In the genomic region with DNA sequence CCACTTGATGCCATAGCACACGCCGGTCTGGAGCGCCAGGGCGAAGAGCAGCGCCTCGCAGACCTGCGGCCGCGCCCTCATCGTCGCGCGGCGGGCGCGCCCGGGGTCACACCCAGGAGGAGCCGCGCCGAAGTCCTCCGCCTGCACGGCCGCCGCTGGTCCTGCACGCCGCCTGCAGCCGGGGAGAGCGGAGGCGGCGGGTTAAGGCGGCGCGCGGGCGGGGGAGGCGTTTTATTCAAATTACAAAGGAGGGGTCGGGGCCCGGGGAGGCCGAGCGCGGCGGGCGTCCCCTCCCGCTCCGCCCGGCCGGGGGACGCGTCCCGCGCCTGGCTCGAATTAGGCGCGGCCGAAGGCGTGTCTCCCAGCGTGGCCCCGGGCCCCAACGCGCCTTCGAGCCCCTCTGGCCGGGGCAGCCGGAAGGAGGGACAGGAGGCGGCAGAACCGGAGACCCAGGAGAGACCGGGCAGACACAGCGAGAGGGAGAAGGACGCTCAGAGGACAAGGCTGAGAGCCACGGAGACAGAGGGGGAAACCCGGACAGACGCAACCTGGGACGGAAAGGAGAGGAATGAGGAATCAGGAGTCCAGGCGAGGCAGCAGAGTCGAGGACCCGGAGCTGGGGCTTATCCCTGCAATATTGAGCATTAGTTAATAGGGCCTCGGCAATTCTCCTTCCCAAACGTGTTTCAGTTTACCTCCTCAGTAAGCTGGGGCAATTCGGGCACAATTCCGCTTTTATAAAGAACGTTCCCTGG, we compare ENCODE assay signal across 8 cellular contexts. TPM values are rescaled to one million over a fixed set of nuclear protein-coding genes. Genes with fewer than 3 reads are reported as not detected.
DNase-seq lines count a peak whose midpoint lies in the region; ATAC-seq and TF ChIP-seq lines count a peak whose summit lies in the region.

A gene (minus strand): TSS at position 176 of the 755 bp plus-strand sequence. CDS start 95 bp downstream, at position 81.

- WGBS in mesendoderm (ENCODE audit: extremely low coverage, insufficient coverage, low lambda C conversion rate) = no CpG with 5 or more reads among the region's 80 CpGs

- no peaks in the 10 kb centered on the region for H3K79me1 ChIP-seq in mesendoderm (ENCODE audit: low read length)

- no peak within 1 kb of the TSS for H2BK120ac ChIP-seq in mesendoderm (ENCODE audit: low read depth, low read length)

- CTCF ChIA-PET in Calu3 (lab: Charles Lee) = interaction anchor here (0.6 to 3.3 kb wide), 3 partner anchors 112 to 494 kb away, joined by 4 to 62 read pairs (median 6); no protein-coding TSS in a partner anchor

- TF ChIP-seq CTCF in Calu3 (IDR thresholded peaks at IDR 0.05; ENCODE audit: unreplicated experiment) (no peak), dorsolateral prefrontal cortex (IDR thresholded peaks at IDR 0.05 in 54 of 56, conservative IDR thresholded peaks at IDR 0.05 in 2 of 56; ENCODE audit: low read depth in 1 of 56, partially characterized antibody in 56 of 56) (peak in 2 of 56 donors; percentile 10 to 16), tibial artery (IDR thresholded peaks at IDR 0.05) (no peak)

- H2BK15ac ChIP-seq in mesendoderm (replicated peaks; ENCODE audit: low read depth) = no peak within 1 kb of the TSS

- no peak within 1 kb of the TSS for H3K4ac ChIP-seq in mesendoderm (ENCODE audit: low read depth, low read length)

- H2BK5ac ChIP-seq in mesendoderm (ENCODE audit: low read length) = no peak within 1 kb of the TSS

- peak within 1 kb of the TSS; percentile 64 for H3K56ac ChIP-seq in mesendoderm (ENCODE audit: low read length)

- H3K27me3 Mint-ChIP-seq in Calu3 (ENCODE audit: unreplicated experiment) = peaks cover 51% of the 10 kb centered on the region

- H3K18ac ChIP-seq in mesendoderm (ENCODE audit: low read length) = no peak within 1 kb of the TSS

- H3K9me3 ChIP-seq in HUES48 (ENCODE audit: control insufficient read depth, insufficient read depth, low read length) (no peaks in the 10 kb centered on the region), tibial artery (no peaks in the 10 kb centered on the region)

- H4K8ac ChIP-seq in mesendoderm (ENCODE audit: low read depth, low read length) = no peak within 1 kb of the TSS

- peak within 1 kb of the TSS; percentile 56 for H3K4me3 ChIP-seq in HUES48 (ENCODE audit: low read depth, low read length)
- peak within 1 kb of the TSS; percentile 47 to 83 (median 66) for H3K4me3 ChIP-seq in dorsolateral prefrontal cortex
- H3K4me3 ChIP-seq in mesendoderm (ENCODE audit: low read length) = no peak within 1 kb of the TSS
- peak within 1 kb of the TSS; percentile 52 to 63 for H3K4me3 ChIP-seq in tibial artery

- DNase-seq in Calu3 (peak; percentile 57), SW480 (ENCODE audit: low spot score) (peak; percentile 66), dorsolateral prefrontal cortex (peak in 1 of 10 donors; percentile 37), mesendoderm (peak; percentile 56), tibial artery (peak in 1 of 2 donors; percentile 45), occipital lobe (lab: John Stamatoyannopoulos, UW) (no peak)

- no peak for ATAC-seq in HG03039 (IDR thresholded peaks at IDR 0.05; ENCODE audit: unreplicated experiment)

- H3K4me1 Mint-ChIP-seq in Calu3 (ENCODE audit: low read depth, unreplicated experiment) = peaks cover 17% of the 10 kb centered on the region

- H3K9me3 Mint-ChIP-seq in Calu3 (ENCODE audit: low read depth, unreplicated experiment) = no peaks in the 10 kb centered on the region

- no TSS peak for BruUV-seq in Calu3 (replicated peaks; lab: Mats Ljungman, UMichigan)

- no peak within 1 kb of the TSS for H4K5ac ChIP-seq in mesendoderm (ENCODE audit: low read length)

- peak within 1 kb of the TSS; percentile 69 for H3K4me3 Mint-ChIP-seq in Calu3 (ENCODE audit: low read depth, unreplicated experiment)

- intact Hi-C loops in Calu3 (cut with micrococcal nuclease; ENCODE audit: unreplicated experiment) = loop anchor here (2.0 to 10.0 kb wide), 3 partner anchors 112 to 309 kb away; no protein-coding TSS in a partner anchor
- intact Hi-C loops in dorsolateral prefrontal cortex (cut with DNase I) = loop anchor here (1.0 to 10.0 kb wide), 8 partner anchors 29 to 478 kb away; a partner anchor contains a TSS
- intact Hi-C loops in tibial artery (cut with DNase I; ENCODE audit: low total_unique reads) = no loop called here

- peaks cover 33% of the 10 kb centered on the region for H3K36me3 Mint-ChIP-seq in Calu3 (ENCODE audit: insufficient read depth, unreplicated experiment)

- H3K9ac ChIP-seq in HUES48 (ENCODE audit: low read depth, low read length) (no peak within 1 kb of the TSS), mesendoderm (ENCODE audit: low read length) (peak within 1 kb of the TSS; percentile 42)

- H3K4me1 ChIP-seq in HUES48 (ENCODE audit: control insufficient read depth, insufficient read depth, low read length) (peaks cover 22% of the 10 kb centered on the region), mesendoderm (ENCODE audit: control insufficient read depth, low read depth, low read length) (peaks cover 4% of the 10 kb centered on the region), tibial artery (peaks cover 4 to 58% (median 48%) of the 10 kb centered on the region in 4 donors)

- H3K27me3 ChIP-seq in HUES48 (ENCODE audit: control insufficient read depth, insufficient read depth, low read length) (peaks cover 98% of the 10 kb centered on the region), dorsolateral prefrontal cortex (peaks cover 0 to 33% (median 9%) of the 10 kb centered on the region in 45 donors), mesendoderm (ENCODE audit: insufficient read depth, low read length, poor library complexity) (peaks cover 48% of the 10 kb centered on the region), tibial artery (peaks cover 0 to 14% of the 10 kb centered on the region in 2 donors)

- no peak within 1 kb of the TSS for H3K23ac ChIP-seq in mesendoderm (ENCODE audit: low read length)

- no peak within 1 kb of the TSS for H3K27ac Mint-ChIP-seq in Calu3 (ENCODE audit: unreplicated experiment)

- peak within 1 kb of the TSS; percentile 62 for H3K4me2 ChIP-seq in mesendoderm (ENCODE audit: low read length)

- no peaks in the 10 kb centered on the region for H3K79me2 ChIP-seq in mesendoderm (ENCODE audit: control insufficient read depth, insufficient read depth, low read length)

- no peak within 1 kb of the TSS for H2AK5ac ChIP-seq in mesendoderm (ENCODE audit: low read length)

- H3K36me3 ChIP-seq in HUES48 (ENCODE audit: control insufficient read depth, insufficient read depth, low read length) = no peaks in the 10 kb centered on the region
- no peaks in the 10 kb centered on the region for H3K36me3 ChIP-seq in mesendoderm (ENCODE audit: control insufficient read depth, insufficient read depth, low read length)
- H3K36me3 ChIP-seq in tibial artery = no peaks in the 10 kb centered on the region

- H3K27ac ChIP-seq in HUES48 (ENCODE audit: low read depth, low read length) (no peak within 1 kb of the TSS), dorsolateral prefrontal cortex (no peak within 1 kb of the TSS), mesendoderm (ENCODE audit: low read depth, low read length) (no peak within 1 kb of the TSS), tibial artery (peak within 1 kb of the TSS; percentile 17 to 19)

RNA-seq across cellular contexts. Expression of the gene that starts here (rescaled TPM):
- not detected in 2 replicates for total RNA-seq in Calu3 (2022)
- total RNA-seq in dorsolateral prefrontal cortex = 1 to 10 TPM in 77 of 120 experiments, under 1 TPM in 39, not detected in 4; 0.25 to 6.2 (median 1.2) TPM
- 0.14 TPM for polyA plus RNA-seq in mesendoderm (2013, experiment 1 of 2)
- 0.20 TPM for polyA plus RNA-seq in mesendoderm (2013, experiment 2 of 2)
- 4.4 TPM for total RNA-seq in occipital lobe

Comparison
In these comparisons a context has a peak if more than half of its experiments do, and no peak if none do; other contexts are left out.
1. Peak in DNase-seq in Calu3; RNA of the gene not detected or under 1 TPM.
2. H3K27ac ChIP-seq: peak in tibial artery (2 of 2); none in HUES48 (single experiment), dorsolateral prefrontal cortex (0 of 59) and mesendoderm (single experiment).